ENCODE assay signal across 11 cellular contexts in the genomic region with DNA sequence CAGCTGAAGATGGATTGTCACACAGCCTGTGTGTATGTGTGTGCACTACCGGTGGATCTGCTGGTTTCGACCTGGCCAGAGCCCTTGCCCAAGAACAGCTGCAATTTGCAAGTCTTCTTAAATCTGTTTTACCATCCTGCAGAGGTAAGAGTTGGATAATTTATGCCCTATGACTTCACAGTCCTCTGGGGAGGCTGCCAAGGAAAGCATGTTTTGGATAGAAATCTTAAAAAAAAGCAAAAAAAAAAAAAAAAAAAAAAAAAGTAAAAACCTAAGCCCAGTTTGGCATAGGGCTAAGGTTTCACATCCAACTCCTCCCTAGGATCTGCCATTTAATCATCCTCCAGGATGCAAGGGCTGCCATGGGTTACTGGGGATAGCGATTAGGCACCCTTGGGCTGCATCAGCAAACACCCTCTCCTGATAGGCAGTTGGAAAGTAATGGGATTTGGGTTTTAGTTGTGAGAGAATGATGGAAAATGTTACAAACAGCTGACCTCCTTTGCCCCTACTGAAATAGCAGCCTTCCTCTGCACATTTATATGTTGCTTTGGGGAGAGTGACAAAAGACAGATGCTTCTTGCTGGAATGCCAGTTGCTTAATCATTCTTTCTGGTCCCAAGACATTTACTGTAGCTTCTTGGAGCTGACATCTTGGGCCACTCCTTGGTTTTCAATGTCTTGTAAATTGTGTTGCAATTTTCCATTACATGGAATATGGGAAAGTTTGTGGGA. TPM values are rescaled to one million over a fixed set of nuclear protein-coding genes. Genes with fewer than 3 reads are reported as not detected.
DNase-seq lines count a peak whose midpoint lies in the region; ATAC-seq, FAIRE-seq and TF ChIP-seq lines count a peak whose summit lies in the region.
"Had no signal": no experiment of that assay in that cellular context is flagged by ENCODE, and none has a peak within 500 bp of the region (broad histone marks: within the 10 kb centered on the region; RNA-seq: fewer than 3 reads in every experiment).

No MANE protein-coding gene starts in this region.

- H3K56ac ChIP-seq in IMR-90 (ENCODE audit: extremely low read depth, insufficient read depth, low read length), result no peak overlapping the region

- H2BK120ac ChIP-seq in IMR-90 (ENCODE audit: low read depth, low read length), result peak overlapping the region; percentile 83

- peak overlapping the region; percentile 78 for H3K27ac ChIP-seq in IMR-90 (ENCODE audit: insufficient read depth, low read length)
- peak overlapping the region; percentile 34 for H3K27ac ChIP-seq in colonic mucosa
- H3K27ac ChIP-seq in mesodermal cell (ENCODE audit: low read depth, low read length, severe bottlenecking), result peak overlapping the region; percentile 78
- peak overlapping the region; percentile 64 to 83 (median 68) for H3K27ac ChIP-seq in transverse colon

- H4K8ac ChIP-seq in IMR-90 (ENCODE audit: low read depth in 2 of 2, low read length in 2 of 2), result peak overlapping the region; percentile 69 to 86; a peak in 3 of 4 replicates

- no peaks in the 10 kb centered on the region for H3K27me3 Mint-ChIP-seq in activated T-helper 17 cell treated with anti-CD3 and anti-CD28 coated beads, Interleukin-2, amount 50 U/mL, for 72 hours
- no peaks in the 10 kb centered on the region for H3K27me3 Mint-ChIP-seq in activated T-cell treated with anti-CD3 and anti-CD28 coated beads, Interleukin-2, amount 50 U/mL, for 24 hours

- no peaks in the 10 kb centered on the region for H4K20me1 ChIP-seq in IMR-90 (ENCODE audit: insufficient read depth, low read length)

- H3K9me3 Mint-ChIP-seq in activated T-helper 17 cell treated with anti-CD3 and anti-CD28 coated beads, Interleukin-2, amount 50 U/mL, for 72 hours, result no peaks in the 10 kb centered on the region
- no peaks in the 10 kb centered on the region for H3K9me3 Mint-ChIP-seq in activated T-cell treated with anti-CD3 and anti-CD28 coated beads, Interleukin-2, amount 50 U/mL, for 24 hours
- H3K9me3 Mint-ChIP-seq: activated naive CD8-positive, alpha-beta T cell treated with anti-CD3 and anti-CD28 coated beads, Interleukin-2, amount 10 ng/mL, durations not matched to agents 7 days and 5 days had no signal

- H3K4me1 ChIP-seq in IMR-90 (ENCODE audit: control insufficient read depth, insufficient read depth, low read length), result peaks cover 21% of the 10 kb centered on the region
- no peaks in the 10 kb centered on the region for H3K4me1 ChIP-seq in colonic mucosa
- peaks cover 4% of the 10 kb centered on the region for H3K4me1 ChIP-seq in mesodermal cell (ENCODE audit: control insufficient read depth, insufficient read depth, low read length, poor library complexity, severe bottlenecking)
- H3K4me1 ChIP-seq in transverse colon, result peaks cover 3 to 30% (median 10%) of the 10 kb centered on the region in 4 donors

- peak overlapping the region; percentile 63; the same call in 1 of the 2 replicates for H4K91ac ChIP-seq in IMR-90 (ENCODE audit: insufficient read depth, low read depth, low read length)

- no peaks in the 10 kb centered on the region for H3K79me1 ChIP-seq in IMR-90 (ENCODE audit: low read depth in 1 of 2, low read length in 2 of 2)

- H3K27ac Mint-ChIP-seq in activated T-helper 17 cell treated with anti-CD3 and anti-CD28 coated beads, Interleukin-2, amount 50 U/mL, for 72 hours, result no peak overlapping the region
- H3K27ac Mint-ChIP-seq in activated T-cell treated with anti-CD3 and anti-CD28 coated beads, Interleukin-2, amount 50 U/mL, for 24 hours, result no peak overlapping the region
- H3K27ac Mint-ChIP-seq: activated naive CD8-positive, alpha-beta T cell treated with anti-CD3 and anti-CD28 coated beads, Interleukin-2, amount 10 ng/mL, durations not matched to agents 7 days and 5 days had no signal

- H3K9me1 ChIP-seq in IMR-90 (ENCODE audit: insufficient read depth, low read length), result peaks cover 12% of the 10 kb centered on the region

- no peaks in the 10 kb centered on the region for H3K36me3 ChIP-seq in IMR-90 (ENCODE audit: control insufficient read depth, insufficient read depth, low read length)
- no peaks in the 10 kb centered on the region for H3K36me3 ChIP-seq in colonic mucosa
- H3K36me3 ChIP-seq in mesodermal cell (ENCODE audit: control insufficient read depth, insufficient read depth, low read length), result no peaks in the 10 kb centered on the region
- H3K36me3 ChIP-seq in transverse colon, result no peaks in the 10 kb centered on the region

- DNase-seq in IMR-90 (peak; percentile 86), colonic mucosa (peak; percentile 21), transverse colon (no peak), GM12892 (ENCODE audit: insufficient read length) (no peak), HuH-7 (ENCODE audit: low spot score) (no peak)
- no peak for DNase-seq in activated T-cell treated with anti-CD3 and anti-CD28 coated beads, Interleukin-2, amount 50 U/mL, for 24 hours
- DNase-seq: activated naive CD8-positive, alpha-beta T cell treated with anti-CD3 and anti-CD28 coated beads, Interleukin-2, amount 10 ng/mL, durations not matched to agents 7 days and 5 days; hippocampal formation had no signal

- TF ChIP-seq CTCF in IMR-90 (conservative IDR thresholded peaks at IDR 0.05; ENCODE audit: low read depth, low read length), result no peak
- no peak for TF ChIP-seq CTCF in colonic mucosa (IDR thresholded peaks at IDR 0.05)
- TF ChIP-seq CTCF in transverse colon (IDR thresholded peaks at IDR 0.05), result no peak

- no peak for FAIRE-seq in GM12892 (lab: Jason Lieb, UNC)
- FAIRE-seq: G401.6 had no signal

- no CpG with 5 or more reads among the region's 3 CpGs for WGBS in IMR-90 (ENCODE audit: extremely low coverage in 2 of 2, insufficient read length in 1 of 2), 2 experiments
- 92% methylated on average over 2 of the region's 3 CpGs; no CpG with 5 or more reads in 1 of the 2 experiments for WGBS in mesodermal cell (ENCODE audit: insufficient coverage in 2 of 2), 2 experiments
- WGBS in transverse colon (ENCODE audit: low coverage in 1 of 2), 2 donors, result 48 to 51% methylated on average over 3 of the region's 3 CpGs

- H2AFZ ChIP-seq in IMR-90 (replicated peaks; ENCODE audit: low read length, poor library complexity), result no peak overlapping the region

- H3K23ac ChIP-seq in IMR-90 (ENCODE audit: low read depth, low read length), result no peak overlapping the region

- H3K4me2 ChIP-seq in IMR-90 (ENCODE audit: low read depth, low read length), result peak overlapping the region; percentile 28

- peak overlapping the region; percentile 83 for H2BK20ac ChIP-seq in IMR-90 (ENCODE audit: low read depth, low read length)

- peak overlapping the region; percentile 88 for H3K4ac ChIP-seq in IMR-90 (ENCODE audit: low read depth, low read length)

- H4K5ac ChIP-seq in IMR-90 (ENCODE audit: low read depth, low read length), result peak overlapping the region; percentile 26

- CTCF ChIA-PET in IMR-90 (lab: Yijun Ruan, JAX), result interaction anchor here (2.7 kb wide), 1 partner anchor 77 kb away, joined by 8 read pairs; no protein-coding TSS in a partner anchor

- peak overlapping the region; percentile 81; the same call in 1 of the 2 replicates for H2AK5ac ChIP-seq in IMR-90 (ENCODE audit: low read depth, low read length)

- POLR2A ChIA-PET in IMR-90 (lab: Charles Lee; ENCODE audit: unreplicated experiment), result no interaction called here

- in situ Hi-C loops in IMR-90 (cut with MboI; ENCODE audit: low sequenced_read_pairs), result loop anchor here (5.0 to 10.0 kb wide), 2 partner anchors 169 to 237 kb away; a partner anchor contains a TSS
- in situ Hi-C loops in transverse colon (cut with MboI; ENCODE audit: low pct_ligation_motif_present in 1 of 4, low pct_unique_long_range_greater_than_20kb in 1 of 4, low sequenced_read_pairs in 3 of 4), result loop anchor here in 3 of 4 donors (10.0 kb wide), 1 partner anchor 167 kb away; a partner anchor contains a TSS

- no TSS peak for BruUV-seq in IMR-90 (replicated peaks; lab: Mats Ljungman, UMichigan)

- no peaks in the 10 kb centered on the region for H3K36me3 Mint-ChIP-seq in activated T-helper 17 cell treated with anti-CD3 and anti-CD28 coated beads, Interleukin-2, amount 50 U/mL, for 72 hours (ENCODE audit: low read depth)
- H3K36me3 Mint-ChIP-seq in activated T-cell treated with anti-CD3 and anti-CD28 coated beads, Interleukin-2, amount 50 U/mL, for 24 hours (ENCODE audit: low read depth), result no peaks in the 10 kb centered on the region

- dilution Hi-C loops in IMR-90 (cut with HindIII; ENCODE audit: low sequenced_read_pairs, unreplicated experiment), result no loop called here

- ATAC-seq in IMR-90 (ENCODE audit: low read depth), result peak; percentile 49
- ATAC-seq in activated T-helper 17 cell treated with anti-CD3 and anti-CD28 coated beads, Interleukin-2, amount 50 U/mL, for 72 hours (replicated peaks), result no peak

- TF ChIP-seq POLR2A in IMR-90 (IDR thresholded peaks at IDR 0.05; ENCODE audit: low read depth, low read length), result no peak
- no peak for TF ChIP-seq POLR2A in transverse colon (IDR thresholded peaks at IDR 0.05)
- no peak for TF ChIP-seq POLR2A in GM12892 (IDR thresholded peaks at IDR 0.05; ENCODE audit: low read depth, low read length)

- peak overlapping the region; percentile 48 for H3K14ac ChIP-seq in IMR-90 (replicated peaks; ENCODE audit: low read depth, low read length)

- H3K18ac ChIP-seq in IMR-90 (ENCODE audit: low read depth, low read length), result peak overlapping the region; percentile 46

- TF ChIP-seq RAD21 in IMR-90 (IDR thresholded peaks at IDR 0.05; ENCODE audit: low read length), result no peak

- H3K27me3 ChIP-seq in IMR-90 (ENCODE audit: control insufficient read depth, insufficient read depth, low read length), result no peaks in the 10 kb centered on the region
- H3K27me3 ChIP-seq in colonic mucosa, result no peaks in the 10 kb centered on the region
- no peaks in the 10 kb centered on the region for H3K27me3 ChIP-seq in transverse colon

- H3K4me1 Mint-ChIP-seq in activated T-helper 17 cell treated with anti-CD3 and anti-CD28 coated beads, Interleukin-2, amount 50 U/mL, for 72 hours, result peaks cover 9% of the 10 kb centered on the region
- peaks cover 23% of the 10 kb centered on the region for H3K4me1 Mint-ChIP-seq in activated T-cell treated with anti-CD3 and anti-CD28 coated beads, Interleukin-2, amount 50 U/mL, for 24 hours (ENCODE audit: low read depth)

- TF ChIP-seq EP300 in transverse colon (IDR thresholded peaks at IDR 0.05; ENCODE audit: low read depth), result peak; percentile 91

- H3K4me3 Mint-ChIP-seq in activated T-helper 17 cell treated with anti-CD3 and anti-CD28 coated beads, Interleukin-2, amount 50 U/mL, for 72 hours, result no peak overlapping the region
- H3K4me3 Mint-ChIP-seq in activated T-cell treated with anti-CD3 and anti-CD28 coated beads, Interleukin-2, amount 50 U/mL, for 24 hours, result no peak overlapping the region
- H3K4me3 Mint-ChIP-seq: activated naive CD8-positive, alpha-beta T cell treated with anti-CD3 and anti-CD28 coated beads, Interleukin-2, amount 10 ng/mL, durations not matched to agents 7 days and 5 days had no signal

- H3K4me3 ChIP-seq in IMR-90 (ENCODE audit: insufficient read depth, low read depth, low read length), result no peak overlapping the region
- H3K4me3 ChIP-seq in colonic mucosa, result no peak overlapping the region
- H3K4me3 ChIP-seq in mesodermal cell (ENCODE audit: extremely low read depth, insufficient read depth, low read length, poor library complexity, severe bottlenecking), result no peak overlapping the region
- no peak overlapping the region for H3K4me3 ChIP-seq in transverse colon

- peak overlapping the region; percentile 37; the same call in 2 of the 3 replicates for H2BK15ac ChIP-seq in IMR-90 (ENCODE audit: low read depth, low read length)

- intact Hi-C loops in IMR-90 (cut with micrococcal nuclease) (loop anchor here (5.0 kb wide), 1 partner anchor 181 kb away; a partner anchor contains a TSS), colonic mucosa (cut with DNase I) (loop anchor here (5.0 to 10.0 kb wide), 2 partner anchors 77 to 169 kb away; a partner anchor contains a TSS), transverse colon (cut with DNase I; ENCODE audit: low total_unique reads) (loop anchor here (10.0 kb wide), 1 partner anchor 77 kb away; no protein-coding TSS in a partner anchor)

- H2AK9ac ChIP-seq in IMR-90 (replicated peaks; ENCODE audit: low read depth, low read length, poor library complexity), result no peak overlapping the region

- no peaks in the 10 kb centered on the region for H3K9me3 ChIP-seq in IMR-90 (ENCODE audit: control insufficient read depth, insufficient read depth, low read length)
- H3K9me3 ChIP-seq in colonic mucosa, result no peaks in the 10 kb centered on the region
- H3K9me3 ChIP-seq in mesodermal cell (ENCODE audit: control insufficient read depth, low read length), result no peaks in the 10 kb centered on the region
- H3K9me3 ChIP-seq in transverse colon, result no peaks in the 10 kb centered on the region

- peak overlapping the region; percentile 6 for H2BK5ac ChIP-seq in IMR-90 (ENCODE audit: low read depth, low read length, poor library complexity, severe bottlenecking)

- no peak overlapping the region for H3K9ac ChIP-seq in IMR-90 (ENCODE audit: low read depth, low read length)
- H3K9ac ChIP-seq in colonic mucosa (ENCODE audit: low read depth in 2 of 2, low read length in 2 of 2), result no peak overlapping the region

RNA-seq across cellular contexts. Expression of a gene that starts 35.3 kb away (rescaled TPM):
- total RNA-seq in IMR-90 (2012; rRNA removed) (not detected in 2 replicates), colonic mucosa (not detected), transverse colon (not detected)
- polyA plus RNA-seq in IMR-90 (2012; rRNA removed), result not detected in 2 replicates
- not detected in 2 replicates for polyA plus RNA-seq in IMR-90 (2012; cell fraction: cytosol; rRNA removed)
- not detected in 2 replicates for polyA plus RNA-seq in IMR-90 (2012; cell fraction: nucleus; rRNA removed; ENCODE audit: low replicate concordance)
- not detected for polyA plus RNA-seq in mesodermal cell (2013, experiment 1 of 2)
- polyA plus RNA-seq in mesodermal cell (2013, experiment 2 of 2), result not detected
- not detected for total RNA-seq in activated T-helper 17 cell treated with anti-CD3 and anti-CD28 coated beads, Interleukin-2, amount 50 U/mL, for 72 hours
- 0.89 TPM for polyA plus RNA-seq in GM12892 (2012; ENCODE audit: missing spikeins)
- total RNA-seq: activated naive CD8-positive, alpha-beta T cell treated with anti-CD3 and anti-CD28 coated beads, Interleukin-2, amount 10 ng/mL, durations not matched to agents 7 days and 5 days had no signal

Comparison
In these comparisons a context has a peak if more than half of its experiments do, and no peak if none do; other contexts are left out.
1. DNase-seq: peak in IMR-90 (single experiment) and colonic mucosa (single experiment); none in transverse colon (single experiment), GM12892 (single experiment), activated T-cell treated with anti-CD3 and anti-CD28 coated beads, Interleukin-2, amount 50 U/mL, for 24 hours (single experiment) and HuH-7 (single experiment).
2. Peak in every context shown above with its lines, with median percentiles within 50 percentile points of each other: H3K27ac ChIP-seq.